ENCODE assay signal across 1 cellular context in the genomic region with DNA sequence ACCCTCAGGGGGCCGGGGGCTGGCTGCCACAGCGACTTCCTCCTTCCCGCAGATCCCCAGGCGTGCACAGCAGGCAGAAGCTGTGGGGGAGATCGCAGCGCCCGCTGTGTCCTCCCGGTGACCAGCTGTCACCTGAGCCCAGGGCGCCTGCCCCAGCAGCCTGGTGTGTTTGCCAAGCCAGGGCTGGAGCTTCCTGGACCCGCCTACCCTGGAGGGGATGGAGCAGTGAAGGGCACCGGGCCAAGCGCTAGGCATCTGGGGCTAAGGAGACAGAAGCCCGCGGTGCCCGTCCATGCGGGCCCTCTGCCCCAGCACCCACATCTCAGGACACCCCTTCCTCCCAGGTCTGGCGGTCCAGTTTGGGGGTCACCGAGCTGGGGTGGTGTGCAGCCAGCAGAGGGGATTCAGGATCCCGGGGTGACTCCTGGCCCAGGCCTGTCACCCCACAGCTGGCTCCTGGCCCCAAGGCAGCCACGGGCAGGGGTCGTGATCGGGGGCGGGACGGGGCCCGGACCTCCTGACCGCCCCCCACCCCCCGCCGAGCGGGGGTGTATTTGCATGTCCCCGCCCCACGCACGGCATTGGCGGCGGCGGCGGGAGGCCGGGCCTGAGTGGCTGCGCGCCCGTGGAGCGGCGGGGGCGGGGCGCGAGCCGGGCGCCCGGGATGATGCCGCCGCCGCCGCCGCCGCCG.
A peak's percentile ranks its signal among the peaks of the same experiment; 100 is the strongest.
TF ChIP-seq lines count a peak whose summit lies in the region.

A gene with protein sequence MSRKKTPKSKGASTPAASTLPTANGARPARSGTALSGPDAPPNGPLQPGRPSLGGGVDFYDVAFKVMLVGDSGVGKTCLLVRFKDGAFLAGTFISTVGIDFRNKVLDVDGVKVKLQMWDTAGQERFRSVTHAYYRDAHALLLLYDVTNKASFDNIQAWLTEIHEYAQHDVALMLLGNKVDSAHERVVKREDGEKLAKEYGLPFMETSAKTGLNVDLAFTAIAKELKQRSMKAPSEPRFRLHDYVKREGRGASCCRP (plus strand): TSS at position 645 of the 691 bp plus-strand sequence. CDS start 159 bp downstream, outside the sequence.

TF ChIP-seq in HepG2, 621 proteins besides CTCF, POLR2A, EP300 and RAD21 (continued from another document and continues in another):
- TF ChIP-seq, protein P1, sequence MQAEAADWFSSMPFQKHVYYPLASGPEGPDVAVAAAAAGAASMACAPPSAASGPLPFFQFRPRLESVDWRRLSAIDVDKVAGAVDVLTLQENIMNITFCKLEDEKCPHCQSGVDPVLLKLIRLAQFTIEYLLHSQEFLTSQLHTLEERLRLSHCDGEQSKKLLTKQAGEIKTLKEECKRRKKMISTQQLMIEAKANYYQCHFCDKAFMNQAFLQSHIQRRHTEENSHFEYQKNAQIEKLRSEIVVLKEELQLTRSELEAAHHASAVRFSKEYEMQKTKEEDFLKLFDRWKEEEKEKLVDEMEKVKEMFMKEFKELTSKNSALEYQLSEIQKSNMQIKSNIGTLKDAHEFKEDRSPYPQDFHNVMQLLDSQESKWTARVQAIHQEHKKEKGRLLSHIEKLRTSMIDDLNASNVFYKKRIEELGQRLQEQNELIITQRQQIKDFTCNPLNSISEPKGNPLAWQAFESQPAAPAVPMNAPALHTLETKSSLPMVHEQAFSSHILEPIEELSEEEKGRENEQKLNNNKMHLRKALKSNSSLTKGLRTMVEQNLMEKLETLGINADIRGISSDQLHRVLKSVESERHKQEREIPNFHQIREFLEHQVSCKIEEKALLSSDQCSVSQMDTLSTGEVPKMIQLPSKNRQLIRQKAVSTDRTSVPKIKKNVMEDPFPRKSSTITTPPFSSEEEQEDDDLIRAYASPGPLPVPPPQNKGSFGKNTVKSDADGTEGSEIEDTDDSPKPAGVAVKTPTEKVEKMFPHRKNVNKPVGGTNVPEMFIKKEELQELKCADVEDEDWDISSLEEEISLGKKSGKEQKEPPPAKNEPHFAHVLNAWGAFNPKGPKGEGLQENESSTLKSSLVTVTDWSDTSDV (CRISPR knock-in tag; IDR thresholded peaks at IDR 0.05), result no peak
- TF ChIP-seq, protein P2, sequence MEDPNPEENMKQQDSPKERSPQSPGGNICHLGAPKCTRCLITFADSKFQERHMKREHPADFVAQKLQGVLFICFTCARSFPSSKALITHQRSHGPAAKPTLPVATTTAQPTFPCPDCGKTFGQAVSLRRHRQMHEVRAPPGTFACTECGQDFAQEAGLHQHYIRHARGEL (CRISPR knock-in tag; IDR thresholded peaks at IDR 0.05), result 0 out of 2 replicates have a peak, but pooled peaks have one; percentile 45
- TF ChIP-seq SMARCC2 (IDR thresholded peaks at IDR 0.05) (no peak), ZNF329 (CRISPR knock-in tag; IDR thresholded peaks at IDR 0.05; ENCODE audit: low read depth) (no peak), ZSCAN29 (CRISPR knock-in tag; conservative IDR thresholded peaks at IDR 0.05) (no peak), ELF4 (CRISPR knock-in tag; IDR thresholded peaks at IDR 0.05; ENCODE audit: borderline replicate concordance) (no peak), KAT8 (CRISPR knock-in tag; IDR thresholded peaks at IDR 0.05) (peak; percentile 47; the same call in 1 of the 2 replicates), ZNF724P (CRISPR knock-in tag; IDR thresholded peaks at IDR 0.05; ENCODE audit: borderline replicate concordance) (no peak), MEIS1 (CRISPR knock-in tag; IDR thresholded peaks at IDR 0.05; ENCODE audit: borderline replicate concordance) (no peak), ZNF615 (CRISPR knock-in tag; IDR thresholded peaks at IDR 0.05; ENCODE audit: borderline replicate concordance) (no peak), ZMYM4 (CRISPR knock-in tag; IDR thresholded peaks at IDR 0.05) (no peak), LCORL (IDR thresholded peaks at IDR 0.05) (no peak), LCORL (CRISPR knock-in tag; IDR thresholded peaks at IDR 0.05) (no peak; the same call in 1 of the 2 replicates), ZBTB3 (CRISPR knock-in tag; IDR thresholded peaks at IDR 0.05; ENCODE audit: borderline replicate concordance, low read depth) (no peak), JDP2 (CRISPR knock-in tag; IDR thresholded peaks at IDR 0.05; ENCODE audit: borderline replicate concordance) (no peak), ZKSCAN1 (IDR thresholded peaks at IDR 0.05; ENCODE audit: low read length) (no peak), FIP1L1 (IDR thresholded peaks at IDR 0.05; ENCODE audit: borderline replicate concordance, insufficient read depth, low read depth, low read length) (no peak), ZNF224 (CRISPR knock-in tag; IDR thresholded peaks at IDR 0.05) (no peak; the same call in 1 of the 2 replicates), FOXK1 (CRISPR knock-in tag; IDR thresholded peaks at IDR 0.05; ENCODE audit: borderline replicate concordance, low read depth) (no peak), ZNF747 (CRISPR knock-in tag; IDR thresholded peaks at IDR 0.05; ENCODE audit: borderline replicate concordance) (no peak), NCOA5 (CRISPR knock-in tag; IDR thresholded peaks at IDR 0.05) (no peak), ZNF253 (CRISPR knock-in tag; IDR thresholded peaks at IDR 0.05; ENCODE audit: borderline replicate concordance) (no peak), HOXA5 (CRISPR knock-in tag; IDR thresholded peaks at IDR 0.05) (no peak), ZNF234 (CRISPR knock-in tag; conservative IDR thresholded peaks at IDR 0.05) (no peak), ZNF263 (CRISPR knock-in tag; IDR thresholded peaks at IDR 0.05) (no peak), NR2F1 (CRISPR knock-in tag; IDR thresholded peaks at IDR 0.05) (peak in 1 of 2 experiments; percentile 43; a peak in 1 of 4 replicates)
- TF ChIP-seq, protein P3, sequence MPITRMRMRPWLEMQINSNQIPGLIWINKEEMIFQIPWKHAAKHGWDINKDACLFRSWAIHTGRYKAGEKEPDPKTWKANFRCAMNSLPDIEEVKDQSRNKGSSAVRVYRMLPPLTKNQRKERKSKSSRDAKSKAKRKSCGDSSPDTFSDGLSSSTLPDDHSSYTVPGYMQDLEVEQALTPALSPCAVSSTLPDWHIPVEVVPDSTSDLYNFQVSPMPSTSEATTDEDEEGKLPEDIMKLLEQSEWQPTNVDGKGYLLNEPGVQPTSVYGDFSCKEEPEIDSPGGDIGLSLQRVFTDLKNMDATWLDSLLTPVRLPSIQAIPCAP (CRISPR knock-in tag; IDR thresholded peaks at IDR 0.05; ENCODE audit: low read depth), result no peak
- TF ChIP-seq, protein P4, sequence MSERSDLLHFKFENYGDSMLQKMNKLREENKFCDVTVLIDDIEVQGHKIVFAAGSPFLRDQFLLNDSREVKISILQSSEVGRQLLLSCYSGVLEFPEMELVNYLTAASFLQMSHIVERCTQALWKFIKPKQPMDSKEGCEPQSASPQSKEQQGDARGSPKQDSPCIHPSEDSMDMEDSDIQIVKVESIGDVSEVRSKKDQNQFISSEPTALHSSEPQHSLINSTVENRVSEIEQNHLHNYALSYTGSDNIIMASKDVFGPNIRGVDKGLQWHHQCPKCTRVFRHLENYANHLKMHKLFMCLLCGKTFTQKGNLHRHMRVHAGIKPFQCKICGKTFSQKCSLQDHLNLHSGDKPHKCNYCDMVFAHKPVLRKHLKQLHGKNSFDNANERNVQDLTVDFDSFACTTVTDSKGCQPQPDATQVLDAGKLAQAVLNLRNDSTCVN (CRISPR knock-in tag; IDR thresholded peaks at IDR 0.05; ENCODE audit: borderline replicate concordance), result 0 out of 2 replicates have a peak, but pooled peaks have one; percentile 55
- TF ChIP-seq, protein P5, sequence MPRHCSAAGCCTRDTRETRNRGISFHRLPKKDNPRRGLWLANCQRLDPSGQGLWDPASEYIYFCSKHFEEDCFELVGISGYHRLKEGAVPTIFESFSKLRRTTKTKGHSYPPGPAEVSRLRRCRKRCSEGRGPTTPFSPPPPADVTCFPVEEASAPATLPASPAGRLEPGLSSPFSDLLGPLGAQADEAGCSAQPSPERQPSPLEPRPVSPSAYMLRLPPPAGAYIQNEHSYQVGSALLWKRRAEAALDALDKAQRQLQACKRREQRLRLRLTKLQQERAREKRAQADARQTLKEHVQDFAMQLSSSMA (CRISPR knock-in tag; IDR thresholded peaks at IDR 0.05), result no peak
- TF ChIP-seq, protein P6, sequence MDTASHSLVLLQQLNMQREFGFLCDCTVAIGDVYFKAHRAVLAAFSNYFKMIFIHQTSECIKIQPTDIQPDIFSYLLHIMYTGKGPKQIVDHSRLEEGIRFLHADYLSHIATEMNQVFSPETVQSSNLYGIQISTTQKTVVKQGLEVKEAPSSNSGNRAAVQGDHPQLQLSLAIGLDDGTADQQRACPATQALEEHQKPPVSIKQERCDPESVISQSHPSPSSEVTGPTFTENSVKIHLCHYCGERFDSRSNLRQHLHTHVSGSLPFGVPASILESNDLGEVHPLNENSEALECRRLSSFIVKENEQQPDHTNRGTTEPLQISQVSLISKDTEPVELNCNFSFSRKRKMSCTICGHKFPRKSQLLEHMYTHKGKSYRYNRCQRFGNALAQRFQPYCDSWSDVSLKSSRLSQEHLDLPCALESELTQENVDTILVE (CRISPR knock-in tag; IDR thresholded peaks at IDR 0.05), result peak; percentile 68; the same call in 1 of the 2 replicates
- TF ChIP-seq, protein P7, sequence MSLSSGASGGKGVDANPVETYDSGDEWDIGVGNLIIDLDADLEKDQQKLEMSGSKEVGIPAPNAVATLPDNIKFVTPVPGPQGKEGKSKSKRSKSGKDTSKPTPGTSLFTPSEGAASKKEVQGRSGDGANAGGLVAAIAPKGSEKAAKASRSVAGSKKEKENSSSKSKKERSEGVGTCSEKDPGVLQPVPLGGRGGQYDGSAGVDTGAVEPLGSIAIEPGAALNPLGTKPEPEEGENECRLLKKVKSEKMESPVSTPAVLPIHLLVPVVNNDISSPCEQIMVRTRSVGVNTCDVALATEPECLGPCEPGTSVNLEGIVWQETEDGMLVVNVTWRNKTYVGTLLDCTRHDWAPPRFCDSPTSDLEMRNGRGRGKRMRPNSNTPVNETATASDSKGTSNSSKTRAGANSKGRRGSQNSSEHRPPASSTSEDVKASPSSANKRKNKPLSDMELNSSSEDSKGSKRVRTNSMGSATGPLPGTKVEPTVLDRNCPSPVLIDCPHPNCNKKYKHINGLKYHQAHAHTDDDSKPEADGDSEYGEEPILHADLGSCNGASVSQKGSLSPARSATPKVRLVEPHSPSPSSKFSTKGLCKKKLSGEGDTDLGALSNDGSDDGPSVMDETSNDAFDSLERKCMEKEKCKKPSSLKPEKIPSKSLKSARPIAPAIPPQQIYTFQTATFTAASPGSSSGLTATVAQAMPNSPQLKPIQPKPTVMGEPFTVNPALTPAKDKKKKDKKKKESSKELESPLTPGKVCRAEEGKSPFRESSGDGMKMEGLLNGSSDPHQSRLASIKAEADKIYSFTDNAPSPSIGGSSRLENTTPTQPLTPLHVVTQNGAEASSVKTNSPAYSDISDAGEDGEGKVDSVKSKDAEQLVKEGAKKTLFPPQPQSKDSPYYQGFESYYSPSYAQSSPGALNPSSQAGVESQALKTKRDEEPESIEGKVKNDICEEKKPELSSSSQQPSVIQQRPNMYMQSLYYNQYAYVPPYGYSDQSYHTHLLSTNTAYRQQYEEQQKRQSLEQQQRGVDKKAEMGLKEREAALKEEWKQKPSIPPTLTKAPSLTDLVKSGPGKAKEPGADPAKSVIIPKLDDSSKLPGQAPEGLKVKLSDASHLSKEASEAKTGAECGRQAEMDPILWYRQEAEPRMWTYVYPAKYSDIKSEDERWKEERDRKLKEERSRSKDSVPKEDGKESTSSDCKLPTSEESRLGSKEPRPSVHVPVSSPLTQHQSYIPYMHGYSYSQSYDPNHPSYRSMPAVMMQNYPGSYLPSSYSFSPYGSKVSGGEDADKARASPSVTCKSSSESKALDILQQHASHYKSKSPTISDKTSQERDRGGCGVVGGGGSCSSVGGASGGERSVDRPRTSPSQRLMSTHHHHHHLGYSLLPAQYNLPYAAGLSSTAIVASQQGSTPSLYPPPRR (CRISPR knock-in tag; IDR thresholded peaks at IDR 0.05; ENCODE audit: borderline replicate concordance), result peak; percentile 19; the same call in 1 of the 2 replicates
- TF ChIP-seq, protein P8, sequence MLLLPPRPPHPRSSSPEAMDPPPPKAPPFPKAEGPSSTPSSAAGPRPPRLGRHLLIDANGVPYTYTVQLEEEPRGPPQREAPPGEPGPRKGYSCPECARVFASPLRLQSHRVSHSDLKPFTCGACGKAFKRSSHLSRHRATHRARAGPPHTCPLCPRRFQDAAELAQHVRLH (CRISPR knock-in tag; IDR thresholded peaks at IDR 0.05; ENCODE audit: borderline replicate concordance, low read depth), result no peak
- TF ChIP-seq, protein P9, sequence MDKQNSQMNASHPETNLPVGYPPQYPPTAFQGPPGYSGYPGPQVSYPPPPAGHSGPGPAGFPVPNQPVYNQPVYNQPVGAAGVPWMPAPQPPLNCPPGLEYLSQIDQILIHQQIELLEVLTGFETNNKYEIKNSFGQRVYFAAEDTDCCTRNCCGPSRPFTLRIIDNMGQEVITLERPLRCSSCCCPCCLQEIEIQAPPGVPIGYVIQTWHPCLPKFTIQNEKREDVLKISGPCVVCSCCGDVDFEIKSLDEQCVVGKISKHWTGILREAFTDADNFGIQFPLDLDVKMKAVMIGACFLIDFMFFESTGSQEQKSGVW (CRISPR knock-in tag; IDR thresholded peaks at IDR 0.05; ENCODE audit: borderline replicate concordance), result no peak
- TF ChIP-seq, protein P10, sequence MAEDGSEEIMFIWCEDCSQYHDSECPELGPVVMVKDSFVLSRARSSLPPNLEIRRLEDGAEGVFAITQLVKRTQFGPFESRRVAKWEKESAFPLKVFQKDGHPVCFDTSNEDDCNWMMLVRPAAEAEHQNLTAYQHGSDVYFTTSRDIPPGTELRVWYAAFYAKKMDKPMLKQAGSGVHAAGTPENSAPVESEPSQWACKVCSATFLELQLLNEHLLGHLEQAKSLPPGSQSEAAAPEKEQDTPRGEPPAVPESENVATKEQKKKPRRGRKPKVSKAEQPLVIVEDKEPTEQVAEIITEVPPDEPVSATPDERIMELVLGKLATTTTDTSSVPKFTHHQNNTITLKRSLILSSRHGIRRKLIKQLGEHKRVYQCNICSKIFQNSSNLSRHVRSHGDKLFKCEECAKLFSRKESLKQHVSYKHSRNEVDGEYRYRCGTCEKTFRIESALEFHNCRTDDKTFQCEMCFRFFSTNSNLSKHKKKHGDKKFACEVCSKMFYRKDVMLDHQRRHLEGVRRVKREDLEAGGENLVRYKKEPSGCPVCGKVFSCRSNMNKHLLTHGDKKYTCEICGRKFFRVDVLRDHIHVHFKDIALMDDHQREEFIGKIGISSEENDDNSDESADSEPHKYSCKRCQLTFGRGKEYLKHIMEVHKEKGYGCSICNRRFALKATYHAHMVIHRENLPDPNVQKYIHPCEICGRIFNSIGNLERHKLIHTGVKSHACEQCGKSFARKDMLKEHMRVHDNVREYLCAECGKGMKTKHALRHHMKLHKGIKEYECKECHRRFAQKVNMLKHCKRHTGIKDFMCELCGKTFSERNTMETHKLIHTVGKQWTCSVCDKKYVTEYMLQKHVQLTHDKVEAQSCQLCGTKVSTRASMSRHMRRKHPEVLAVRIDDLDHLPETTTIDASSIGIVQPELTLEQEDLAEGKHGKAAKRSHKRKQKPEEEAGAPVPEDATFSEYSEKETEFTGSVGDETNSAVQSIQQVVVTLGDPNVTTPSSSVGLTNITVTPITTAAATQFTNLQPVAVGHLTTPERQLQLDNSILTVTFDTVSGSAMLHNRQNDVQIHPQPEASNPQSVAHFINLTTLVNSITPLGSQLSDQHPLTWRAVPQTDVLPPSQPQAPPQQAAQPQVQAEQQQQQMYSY (CRISPR knock-in tag; IDR thresholded peaks at IDR 0.05), result no peak
- TF ChIP-seq, protein P11, sequence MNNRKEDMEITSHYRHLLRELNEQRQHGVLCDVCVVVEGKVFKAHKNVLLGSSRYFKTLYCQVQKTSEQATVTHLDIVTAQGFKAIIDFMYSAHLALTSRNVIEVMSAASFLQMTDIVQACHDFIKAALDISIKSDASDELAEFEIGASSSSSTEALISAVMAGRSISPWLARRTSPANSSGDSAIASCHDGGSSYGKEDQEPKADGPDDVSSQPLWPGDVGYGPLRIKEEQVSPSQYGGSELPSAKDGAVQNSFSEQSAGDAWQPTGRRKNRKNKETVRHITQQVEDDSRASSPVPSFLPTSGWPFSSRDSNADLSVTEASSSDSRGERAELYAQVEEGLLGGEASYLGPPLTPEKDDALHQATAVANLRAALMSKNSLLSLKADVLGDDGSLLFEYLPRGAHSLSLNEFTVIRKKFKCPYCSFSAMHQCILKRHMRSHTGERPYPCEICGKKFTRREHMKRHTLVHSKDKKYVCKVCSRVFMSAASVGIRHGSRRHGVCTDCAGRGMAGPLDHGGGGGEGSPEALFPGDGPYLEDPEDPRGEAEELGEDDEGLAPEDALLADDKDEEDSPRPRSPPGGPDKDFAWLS (CRISPR knock-in tag; IDR thresholded peaks at IDR 0.05; ENCODE audit: borderline replicate concordance), result no peak
